Comparison of ENCODE assay signal across 2 cellular contexts in genomic region chr16:65224471-65224870, GRCh38.
TF ChIP-seq lines count a peak whose summit lies in the region.

No MANE protein-coding gene starts in this region.

TF ChIP-seq in GM23338, 12 proteins besides CTCF, POLR2A, EP300 and RAD21 (continued from another document):
- TF ChIP-seq REST (IDR thresholded peaks at IDR 0.05; ENCODE audit: unreplicated experiment) (no peak), ETS1 (IDR thresholded peaks at IDR 0.05) (no peak), ZNF462 (CRISPR knock-in tag; IDR thresholded peaks at IDR 0.05) (no peak), EZH2phosphoT487 (IDR thresholded peaks at IDR 0.05; ENCODE audit: unreplicated experiment) (no peak), JUNB (IDR thresholded peaks at IDR 0.05; ENCODE audit: unreplicated experiment) (no peak)

TF ChIP-seq in WTC11, 78 proteins besides CTCF, POLR2A, EP300 and RAD21:
- TF ChIP-seq AR (CRISPR knock-in tag; IDR thresholded peaks at IDR 0.05) (no peak; the same call in none of the 2 replicates), PRRX2 (CRISPR knock-in tag; IDR thresholded peaks at IDR 0.05) (0 out of 2 replicates have a peak, but pooled peaks have one; percentile 13), ZNF671 (CRISPR knock-in tag; IDR thresholded peaks at IDR 0.05) (0 out of 2 replicates have a peak, but pooled peaks have one; percentile 17), EMX1 (CRISPR knock-in tag; IDR thresholded peaks at IDR 0.05) (peak; percentile 80), ZNF281 (CRISPR knock-in tag; IDR thresholded peaks at IDR 0.05) (0 out of 2 replicates have a peak, but pooled peaks have one; percentile 18), ERG (CRISPR knock-in tag; IDR thresholded peaks at IDR 0.05) (peak; percentile 79), PRDM15 (CRISPR knock-in tag; IDR thresholded peaks at IDR 0.05) (no peak), ZMAT4 (CRISPR knock-in tag; IDR thresholded peaks at IDR 0.05) (peak; percentile 72; the same call in 1 of the 2 replicates), SMAD3 (CRISPR knock-in tag; IDR thresholded peaks at IDR 0.05; ENCODE audit: borderline replicate concordance) (no peak), ATF6 (CRISPR knock-in tag; IDR thresholded peaks at IDR 0.05) (no peak)
